Comparison of ENCODE assay signal across 19 cellular contexts in genomic region chr15:67054676-67055075, GRCh38.
"Had no signal": no experiment of that assay in that cellular context is flagged by ENCODE, and none has a peak within 500 bp of the region (broad histone marks: within the 10 kb centered on the region; RNA-seq: fewer than 3 reads in every experiment).

No MANE protein-coding gene starts in this region.

- H3K4me2 ChIP-seq: neural progenitor cell had no signal

- H3K4me1 ChIP-seq: neural progenitor cell had no signal

- FAIRE-seq: urothelium cell line had no signal

- H3K9me3 Mint-ChIP-seq: activated naive CD8-positive, alpha-beta T cell treated with anti-CD3 and anti-CD28 coated beads, Interleukin-2, amount 10 ng/mL, durations not matched to agents 7 days and 5 days; activated T-cell treated with anti-CD3 and anti-CD28 coated beads, Interleukin-2, amount 50 U/mL, for 72 hours; endodermal cell; neural progenitor cell; T-helper 1 cell treated with Interleukin-12 subunit alpha and Interleukin-12 subunit beta and Interleukin-4 antibody, amounts not matched to agents 30 μg/mL and 1 μg/mL, for 36 hours had no signal

- H3K4me3 ChIP-seq: gastroesophageal sphincter, neural progenitor cell, ovary had no signal

- DNase-seq: activated CD4-positive, alpha-beta T cell treated with anti-CD3 and anti-CD28 coated beads for 4 hours; activated CD8-positive, alpha-beta memory T cell treated with anti-CD3 and anti-CD28 coated beads, Interleukin-2, amount 50 U/mL, for 48 hours; activated naive CD8-positive, alpha-beta T cell treated with anti-CD3 and anti-CD28 coated beads, Interleukin-2, amount 10 ng/mL, durations not matched to agents 7 days and 5 days; activated T-cell treated with anti-CD3 and anti-CD28 coated beads, Interleukin-2, amount 50 U/mL, for 72 hours; anterior cingulate cortex; brain microvascular endothelial cell; dermis blood vessel endothelial cell; endodermal cell; erythroblast; islet precursor cell; mammary epithelial cell; ovary; WERI-Rb-1 had no signal

- H3K27ac ChIP-seq: brain microvascular endothelial cell, gastroesophageal sphincter, neural progenitor cell, ovary, WERI-Rb-1 had no signal

- H3K4me3 Mint-ChIP-seq: activated naive CD8-positive, alpha-beta T cell treated with anti-CD3 and anti-CD28 coated beads, Interleukin-2, amount 10 ng/mL, durations not matched to agents 7 days and 5 days; activated T-cell treated with anti-CD3 and anti-CD28 coated beads, Interleukin-2, amount 50 U/mL, for 72 hours; endodermal cell; neural progenitor cell; T-helper 1 cell treated with Interleukin-12 subunit alpha and Interleukin-12 subunit beta and Interleukin-4 antibody, amounts not matched to agents 30 μg/mL and 1 μg/mL, for 36 hours had no signal

- H2AFZ ChIP-seq: neural progenitor cell had no signal

- H3K27ac Mint-ChIP-seq: activated naive CD8-positive, alpha-beta T cell treated with anti-CD3 and anti-CD28 coated beads, Interleukin-2, amount 10 ng/mL, durations not matched to agents 7 days and 5 days; activated T-cell treated with anti-CD3 and anti-CD28 coated beads, Interleukin-2, amount 50 U/mL, for 72 hours; endodermal cell; neural progenitor cell; T-helper 1 cell treated with Interleukin-12 subunit alpha and Interleukin-12 subunit beta and Interleukin-4 antibody, amounts not matched to agents 30 μg/mL and 1 μg/mL, for 36 hours had no signal

- H3K9me3 ChIP-seq: gastroesophageal sphincter, ovary had no signal

- H3K27me3 ChIP-seq: brain microvascular endothelial cell, gastroesophageal sphincter, neural progenitor cell, ovary had no signal

- H3K36me3 Mint-ChIP-seq: activated naive CD8-positive, alpha-beta T cell treated with anti-CD3 and anti-CD28 coated beads, Interleukin-2, amount 10 ng/mL, durations not matched to agents 7 days and 5 days; neural progenitor cell had no signal

- H3K9ac ChIP-seq: neural progenitor cell had no signal

- H3K36me3 ChIP-seq: brain microvascular endothelial cell, gastroesophageal sphincter, neural progenitor cell, ovary, WERI-Rb-1 had no signal

- ATAC-seq: gastroesophageal sphincter, left lobe of liver, sciatic nerve had no signal
